19 cellular contexts compared by ENCODE assay signal in genomic region chr1:192878249-192878648, GRCh38.
DNase-seq lines count a peak whose midpoint lies in the region; ATAC-seq and TF ChIP-seq lines count a peak whose summit lies in the region.
"Had no signal": no experiment of that assay in that cellular context is flagged by ENCODE, and none has a peak within 500 bp of the region (broad histone marks: within the 10 kb centered on the region; RNA-seq: fewer than 3 reads in every experiment).

No MANE protein-coding gene starts in this region.

- no peak for DNase-seq in CD14-positive monocyte (ENCODE audit: low spot score)
- no peak for DNase-seq in chondrocyte (ENCODE audit: low spot score)
- DNase-seq in right atrium auricular region (ENCODE audit: low spot score): peak; percentile 72
- no peak for DNase-seq in NCI-H2029 (lab: John Stamatoyannopoulos, UW)
- no peak for DNase-seq in middle frontal gyrus (ENCODE audit: extremely low spot score, low spot score)
- no peak for DNase-seq in activated T-cell treated with anti-CD3 and anti-CD28 coated beads, Interleukin-2, amount 50 U/mL, for 4 hours
- no peak for DNase-seq in Karpas-422
- DNase-seq: activated CD4-positive, alpha-beta memory T cell treated with anti-CD3 and anti-CD28 coated beads for 36 hours; CD8-positive, alpha-beta memory T cell; effector CD4-positive, alpha-beta T cell; NCI-H146; NCI-H524 had no signal

- peak overlapping the region; percentile 54 to 62 for H3K27ac ChIP-seq in right atrium auricular region
- H3K27ac ChIP-seq in rectal smooth muscle tissue (ENCODE audit: low read depth, low read length): peak overlapping the region; percentile 74
- no peak overlapping the region for H3K27ac ChIP-seq in Karpas-422 (ENCODE audit: low read length)
- H3K27ac ChIP-seq: A549, HL-60, KMS-11 had no signal

- peaks cover 0 to 3% (median 2%) of the 10 kb centered on the region in 3 donors for H3K27me3 Mint-ChIP-seq in CD14-positive monocyte (ENCODE audit: low read depth in 3 of 3)
- no peaks in the 10 kb centered on the region for H3K27me3 Mint-ChIP-seq in chondrocyte (ENCODE audit: low read depth)
- peaks cover 11% of the 10 kb centered on the region for H3K27me3 Mint-ChIP-seq in activated T-cell treated with anti-CD3 and anti-CD28 coated beads, Interleukin-2, amount 50 U/mL, for 4 hours (ENCODE audit: low read depth)
- H3K27me3 Mint-ChIP-seq: activated CD4-positive, alpha-beta memory T cell treated with anti-CD3 and anti-CD28 coated beads for 36 hours; progenitor cell of endocrine pancreas had no signal

- peaks cover 71% of the 10 kb centered on the region for H3K4me1 Mint-ChIP-seq in CD14-positive monocyte
- H3K4me1 Mint-ChIP-seq in chondrocyte (ENCODE audit: low read depth): peaks cover 43% of the 10 kb centered on the region
- H3K4me1 Mint-ChIP-seq in activated T-cell treated with anti-CD3 and anti-CD28 coated beads, Interleukin-2, amount 50 U/mL, for 4 hours (ENCODE audit: low read depth): no peaks in the 10 kb centered on the region
- H3K4me1 Mint-ChIP-seq: CD8-positive, alpha-beta memory T cell had no signal

- no peaks in the 10 kb centered on the region for H3K79me2 ChIP-seq in Karpas-422 (ENCODE audit: low read length)

- H3K27ac Mint-ChIP-seq in CD14-positive monocyte (peak overlapping the region; percentile 71 to 89 (median 75)), chondrocyte (ENCODE audit: unreplicated experiment) (peak overlapping the region; percentile 84)
- H3K27ac Mint-ChIP-seq: activated CD4-positive, alpha-beta memory T cell treated with anti-CD3 and anti-CD28 coated beads for 36 hours; activated T-helper 2 cell treated with anti-CD3 and anti-CD28 coated beads, Interferon-gamma antibody, Interleukin-2, Interleukin-4, amounts not matched to agents 10 μg/mL and 5 μg/mL and 100 μg/mL, durations not matched to agents 14 hours and 24 hours and 36 hours; CD8-positive, alpha-beta memory T cell; progenitor cell of endocrine pancreas had no signal

- TF ChIP-seq CTCF in CD14-positive monocyte (IDR thresholded peaks at IDR 0.05) (no peak), chondrocyte (IDR thresholded peaks at IDR 0.05) (no peak), right atrium auricular region (IDR thresholded peaks at IDR 0.05) (no peak)

- intact Hi-C loops in CD14-positive monocyte (cut with micrococcal nuclease): loop anchor here (5.0 to 10.0 kb wide), 2 partner anchors 66 to 77 kb away; no protein-coding TSS in a partner anchor

- no peaks in the 10 kb centered on the region for H4K20me1 ChIP-seq in Karpas-422 (ENCODE audit: insufficient read depth, low read depth, low read length)

- no peaks in the 10 kb centered on the region for H3K9me2 ChIP-seq in Karpas-422 (replicated peaks; ENCODE audit: insufficient read depth, low read length)

- no peak overlapping the region for H3K4me2 ChIP-seq in Karpas-422 (ENCODE audit: low read depth, low read length, poor library complexity, severe bottlenecking)
- H3K4me2 ChIP-seq: A549 had no signal

- H3K9me3 ChIP-seq in right atrium auricular region: no peaks in the 10 kb centered on the region
- H3K9me3 ChIP-seq in Karpas-422 (ENCODE audit: low read length): no peaks in the 10 kb centered on the region
- H3K9me3 ChIP-seq: ascending aorta had no signal

- H3K9ac ChIP-seq in rectal smooth muscle tissue (ENCODE audit: low read length) (no peak overlapping the region), Karpas-422 (ENCODE audit: low read length) (no peak overlapping the region)
- H3K9ac ChIP-seq: KMS-11 had no signal

- H3K36me3 Mint-ChIP-seq in CD14-positive monocyte: peaks cover 4 to 7% of the 10 kb centered on the region in 2 donors
- no peaks in the 10 kb centered on the region for H3K36me3 Mint-ChIP-seq in chondrocyte (ENCODE audit: low read depth)
- no peaks in the 10 kb centered on the region for H3K36me3 Mint-ChIP-seq in activated T-cell treated with anti-CD3 and anti-CD28 coated beads, Interleukin-2, amount 50 U/mL, for 4 hours (ENCODE audit: insufficient read depth)
- H3K36me3 Mint-ChIP-seq: activated CD4-positive, alpha-beta memory T cell treated with anti-CD3 and anti-CD28 coated beads for 36 hours had no signal

- H3K4me3 ChIP-seq in right atrium auricular region (no peak overlapping the region), rectal smooth muscle tissue (ENCODE audit: low read length) (no peak overlapping the region), Karpas-422 (ENCODE audit: low read length) (no peak overlapping the region)
- H3K4me3 ChIP-seq: A549, ascending aorta had no signal

- H3K4me1 ChIP-seq in right atrium auricular region (peaks cover 0 to 21% of the 10 kb centered on the region in 2 donors), rectal smooth muscle tissue (ENCODE audit: control insufficient read depth, insufficient read depth, low read length) (peaks cover 13% of the 10 kb centered on the region), Karpas-422 (ENCODE audit: low read length) (no peaks in the 10 kb centered on the region)
- H3K4me1 ChIP-seq: A549 had no signal

- no peaks in the 10 kb centered on the region for H3K36me3 ChIP-seq in right atrium auricular region
- no peaks in the 10 kb centered on the region for H3K36me3 ChIP-seq in rectal smooth muscle tissue (ENCODE audit: control insufficient read depth, insufficient read depth, low read length)
- no peaks in the 10 kb centered on the region for H3K36me3 ChIP-seq in Karpas-422 (ENCODE audit: insufficient read depth, low read length)
- H3K36me3 ChIP-seq: ascending aorta had no signal

- ATAC-seq in activated T-cell treated with anti-CD3 and anti-CD28 coated beads, Interleukin-2, amount 50 U/mL, for 4 hours: no peak
- ATAC-seq: A549 had no signal

- H3K27me3 ChIP-seq in right atrium auricular region (no peaks in the 10 kb centered on the region), rectal smooth muscle tissue (ENCODE audit: control insufficient read depth, insufficient read depth, low read length) (no peaks in the 10 kb centered on the region), Karpas-422 (ENCODE audit: low read length) (no peaks in the 10 kb centered on the region)
- H3K27me3 ChIP-seq: ascending aorta had no signal

- H2AFZ ChIP-seq in Karpas-422 (ENCODE audit: low read length): no peak overlapping the region

- H3K9me3 Mint-ChIP-seq in CD14-positive monocyte: peaks cover 0 to 5% (median 0%) of the 10 kb centered on the region in 7 donors
- peaks cover 4% of the 10 kb centered on the region for H3K9me3 Mint-ChIP-seq in chondrocyte (ENCODE audit: low read depth)
- H3K9me3 Mint-ChIP-seq in activated T-cell treated with anti-CD3 and anti-CD28 coated beads, Interleukin-2, amount 50 U/mL, for 4 hours: no peaks in the 10 kb centered on the region
- H3K9me3 Mint-ChIP-seq: activated CD4-positive, alpha-beta memory T cell treated with anti-CD3 and anti-CD28 coated beads for 36 hours had no signal

- H3K4me3 Mint-ChIP-seq in CD14-positive monocyte: peak overlapping the region in 1 of 2 donors; percentile 69
- no peak overlapping the region for H3K4me3 Mint-ChIP-seq in chondrocyte (ENCODE audit: unreplicated experiment)
- H3K4me3 Mint-ChIP-seq in activated T-cell treated with anti-CD3 and anti-CD28 coated beads, Interleukin-2, amount 50 U/mL, for 4 hours: no peak overlapping the region
- H3K4me3 Mint-ChIP-seq: activated CD4-positive, alpha-beta memory T cell treated with anti-CD3 and anti-CD28 coated beads for 36 hours; CD8-positive, alpha-beta memory T cell had no signal
